In genomic region chr11:126153999-126154398, GRCh38 we compare ENCODE assay signal across 1 cellular context.
A peak's percentile ranks its signal among the peaks of the same experiment; 100 is the strongest.
TF ChIP-seq lines count a peak whose summit lies in the region.

No MANE protein-coding gene starts in this region.

TF ChIP-seq in HEK293, 187 proteins besides CTCF, POLR2A, EP300 and RAD21 (continued from another document and continues in another):
- TF ChIP-seq MEIS1 (CRISPR knock-in tag; IDR thresholded peaks at IDR 0.05; ENCODE audit: borderline replicate concordance) (no peak), ZNF423 (tag by site-specific recombination; IDR thresholded peaks at IDR 0.05) (peak; percentile 70; the same call in 1 of the 2 replicates), ZBTB10 (tag by site-specific recombination; IDR thresholded peaks at IDR 0.05) (no peak), ZNF121 (tag by site-specific recombination; IDR thresholded peaks at IDR 0.05) (no peak), SCRT2 (tag by site-specific recombination; IDR thresholded peaks at IDR 0.05) (no peak), ZBTB8A (tag by site-specific recombination; IDR thresholded peaks at IDR 0.05) (peak; percentile 70), ZBTB48 (tag by site-specific recombination; IDR thresholded peaks at IDR 0.05) (no peak), ELK4 (IDR thresholded peaks at IDR 0.05; ENCODE audit: borderline replicate concordance, low read depth, low read length) (no peak), ZFP3 (tag by site-specific recombination; IDR thresholded peaks at IDR 0.05; ENCODE audit: low read depth) (no peak), ZNF510 (tag by site-specific recombination; IDR thresholded peaks at IDR 0.05; ENCODE audit: insufficient replicate concordance) (peak; percentile 17), ZNF133 (tag by site-specific recombination; IDR thresholded peaks at IDR 0.05) (no peak), ZNF600 (tag by site-specific recombination; IDR thresholded peaks at IDR 0.05) (no peak), ZNF449 (tag by site-specific recombination; IDR thresholded peaks at IDR 0.05) (no peak), ZSCAN30 (tag by site-specific recombination; IDR thresholded peaks at IDR 0.05) (0 out of 2 replicates have a peak, but pooled peaks have one; percentile 69), ZNF529 (tag by site-specific recombination; IDR thresholded peaks at IDR 0.05; ENCODE audit: insufficient replicate concordance) (peak; percentile 44), ZNF654 (tag by site-specific recombination; IDR thresholded peaks at IDR 0.05; ENCODE audit: low read depth) (no peak), ZNF138 (tag by site-specific recombination; IDR thresholded peaks at IDR 0.05; ENCODE audit: borderline replicate concordance) (no peak), ZNF202 (tag by site-specific recombination; IDR thresholded peaks at IDR 0.05; ENCODE audit: borderline replicate concordance) (no peak), ZNF704 (tag by site-specific recombination; IDR thresholded peaks at IDR 0.05) (no peak), GLIS2 (tag by site-specific recombination; IDR thresholded peaks at IDR 0.05) (no peak), ZFP69B (tag by site-specific recombination; IDR thresholded peaks at IDR 0.05) (0 out of 2 replicates have a peak, but pooled peaks have one; percentile 47), ZNF404 (tag by site-specific recombination; IDR thresholded peaks at IDR 0.05) (no peak), RBAK (tag by site-specific recombination; IDR thresholded peaks at IDR 0.05) (no peak), ZBTB26 (tag by site-specific recombination; optimal IDR thresholded peaks at IDR 0.05) (no peak), ZIC2 (tag by site-specific recombination; IDR thresholded peaks at IDR 0.05) (peak; percentile 93), OSR2 (tag by site-specific recombination; IDR thresholded peaks at IDR 0.05) (peak; percentile 91), IKZF3 (tag by site-specific recombination; IDR thresholded peaks at IDR 0.05) (peak; percentile 88), ZNF433 (tag by site-specific recombination; IDR thresholded peaks at IDR 0.05; ENCODE audit: low read depth) (no peak), ZNF501 (tag by site-specific recombination; IDR thresholded peaks at IDR 0.05) (no peak), KLF17 (tag by site-specific recombination; IDR thresholded peaks at IDR 0.05) (peak; percentile 86), GLI2 (tag by site-specific recombination; IDR thresholded peaks at IDR 0.05; ENCODE audit: borderline replicate concordance, low read depth) (peak; percentile 86), TSHZ1 (tag by site-specific recombination; IDR thresholded peaks at IDR 0.05; ENCODE audit: borderline replicate concordance) (peak; percentile 92; the same call in 1 of the 2 replicates), KLF8 (tag by site-specific recombination; IDR thresholded peaks at IDR 0.05) (peak; percentile 59; the same call in 1 of the 2 replicates), ZNF660 (tag by site-specific recombination; IDR thresholded peaks at IDR 0.05) (peak; percentile 94), ZNF148 (tag by site-specific recombination; IDR thresholded peaks at IDR 0.05; ENCODE audit: borderline replicate concordance) (no peak), TRIM28 (IDR thresholded peaks at IDR 0.05; ENCODE audit: borderline replicate concordance, low read length) (no peak), ZSCAN4 (tag by site-specific recombination; IDR thresholded peaks at IDR 0.05) (no peak), ZNF843 (tag by site-specific recombination; IDR thresholded peaks at IDR 0.05) (peak; percentile 92), ZNF362 (tag by site-specific recombination; IDR thresholded peaks at IDR 0.05) (no peak), ZNF394 (tag by site-specific recombination; IDR thresholded peaks at IDR 0.05; ENCODE audit: borderline replicate concordance) (peak; percentile 15; the same call in 1 of the 2 replicates), GLIS1 (tag by site-specific recombination; IDR thresholded peaks at IDR 0.05) (peak; percentile 52; the same call in 1 of the 2 replicates)
